In the genomic region with DNA sequence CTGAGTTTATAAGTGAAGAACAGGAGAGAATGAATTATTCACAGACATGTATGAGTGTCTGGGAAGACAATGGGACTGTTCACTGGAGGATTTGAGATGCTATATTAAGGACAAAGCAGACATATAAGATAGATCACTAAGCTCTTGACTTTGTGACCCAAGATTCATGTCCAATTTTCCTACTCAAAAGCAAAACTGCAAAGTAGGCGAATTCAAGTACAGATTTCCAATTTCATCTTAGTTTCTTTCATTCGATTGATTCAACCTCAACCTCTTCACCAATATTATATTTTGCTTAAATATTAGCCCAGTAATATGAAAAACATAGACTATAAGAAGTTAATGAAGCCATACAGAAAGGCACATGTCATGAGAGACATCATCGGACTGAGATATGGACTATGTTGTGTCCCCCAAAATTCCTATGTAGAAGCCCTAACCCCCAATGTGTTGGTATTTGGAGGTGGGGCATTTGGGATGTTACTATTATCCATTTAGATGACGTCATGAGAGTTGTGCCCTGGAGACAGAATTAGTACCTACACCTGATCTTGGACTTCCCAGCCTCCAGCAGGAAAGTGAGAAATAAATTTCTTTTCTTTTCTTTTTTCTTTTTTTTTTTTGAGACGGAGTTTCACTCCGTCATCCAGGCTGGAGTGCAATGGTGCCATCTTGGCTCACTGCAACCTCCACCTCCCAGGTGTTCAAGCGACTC, we compare ENCODE assay signal across 2 cellular contexts.
TF ChIP-seq lines count a peak whose summit lies in the region.

No MANE protein-coding gene starts in this region.

TF ChIP-seq in A549, 52 proteins besides CTCF, POLR2A, EP300 and RAD21:
- TF ChIP-seq GATA3 (IDR thresholded peaks at IDR 0.05; ENCODE audit: borderline replicate concordance) (no peak), MAFK (IDR thresholded peaks at IDR 0.05; ENCODE audit: partially characterized antibody) (peak; percentile 83)

TF ChIP-seq in IMR-90, 13 proteins besides CTCF, POLR2A, EP300 and RAD21:
- TF ChIP-seq NFE2L2 (IDR thresholded peaks at IDR 0.05; ENCODE audit: low read depth, low read length) (no peak), MAFK (IDR thresholded peaks at IDR 0.05; ENCODE audit: low read depth, low read length) (peak; percentile 81)
